In the genomic region with DNA sequence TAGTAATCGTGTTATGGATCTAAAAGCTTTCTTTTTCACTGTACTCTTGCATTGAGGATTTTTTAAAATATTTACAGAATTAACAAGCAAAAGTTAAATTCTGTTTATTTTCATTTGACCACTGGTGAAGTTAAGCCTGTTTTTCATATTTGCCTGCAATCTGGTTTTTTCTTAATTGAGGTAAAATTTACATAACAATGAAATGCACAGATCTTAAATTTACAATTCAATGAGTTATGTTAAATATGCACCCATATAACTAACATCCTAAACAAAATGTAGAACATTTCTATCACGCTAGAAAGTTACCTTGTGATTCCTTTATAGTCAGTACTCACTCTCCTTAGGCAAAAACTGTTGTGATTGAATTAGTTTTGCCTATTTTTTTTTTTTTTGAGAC, we compare ENCODE assay signal across 18 cellular contexts. TPM values are rescaled to one million over a fixed set of nuclear protein-coding genes. Genes with fewer than 3 reads are reported as not detected.
A peak's percentile ranks its signal among the peaks of the same experiment; 100 is the strongest.
DNase-seq lines count a peak whose midpoint lies in the region; ATAC-seq, FAIRE-seq and TF ChIP-seq lines count a peak whose summit lies in the region.
"Had no signal": no experiment of that assay in that cellular context is flagged by ENCODE, and none has a peak within 500 bp of the region (broad histone marks: within the 10 kb centered on the region; RNA-seq: fewer than 3 reads in every experiment).

No MANE protein-coding gene starts in this region.

- H4K5ac ChIP-seq in H9 (ENCODE audit: insufficient read length, low read depth, low read length) = no peak overlapping the region

- no peak overlapping the region for H2BK5ac ChIP-seq in H9 (ENCODE audit: insufficient read length, low read length)

- no peak overlapping the region for H3K27ac ChIP-seq in H9 (ENCODE audit: insufficient read length, low read depth, low read length)
- peak overlapping the region; percentile 70; the same call in 1 of the 2 replicates for H3K27ac ChIP-seq in SK-N-MC
- H3K27ac ChIP-seq in aorta (ENCODE audit: low read depth in 1 of 2, low read length in 2 of 2) = no peak overlapping the region
- H3K27ac ChIP-seq in Peyer's patch = no peak overlapping the region
- H3K27ac ChIP-seq in sigmoid colon = peak overlapping the region in 2 of 4 donors; percentile 39 to 54
- H3K27ac ChIP-seq: C4-2B had no signal

- ATAC-seq in aorta (ENCODE audit: low FRiP score) (no peak), GM21526 (IDR thresholded peaks at IDR 0.05; ENCODE audit: low FRiP score, unreplicated experiment) (no peak)
- ATAC-seq: HCT116, K562 had no signal

- intact Hi-C loops in aorta (cut with DNase I) (no loop called here), sigmoid colon (cut with DNase I) (no loop called here)

- H4K8ac ChIP-seq in H9 (replicated peaks; ENCODE audit: insufficient read length, low read depth, low read length) = no peak overlapping the region

- TF ChIP-seq POLR2A in Peyer's patch (IDR thresholded peaks at IDR 0.05) (no peak), sigmoid colon (IDR thresholded peaks at IDR 0.05) (no peak)

- no peaks in the 10 kb centered on the region for H3K23me2 ChIP-seq in H9 (ENCODE audit: insufficient read length, low read depth, low read length, poor library complexity, severe bottlenecking)

- H3K23ac ChIP-seq in H9 (ENCODE audit: insufficient read length, low read depth, low read length) = no peak overlapping the region

- H2BK120ac ChIP-seq in H9 (ENCODE audit: low read depth, low read length, poor library complexity, severe bottlenecking) = no peak overlapping the region

- H2BK12ac ChIP-seq in H9 (ENCODE audit: insufficient read length, low read depth, low read length) = no peak overlapping the region

- no peak overlapping the region for H3K56ac ChIP-seq in H9 (ENCODE audit: insufficient read length, low read depth, low read length)

- peak overlapping the region; percentile 45 to 93 (median 46); a peak in 6 of 7 replicates for H3K27ac Mint-ChIP-seq in H9
- H3K27ac Mint-ChIP-seq: CD4-positive, alpha-beta T cell; HFFc6 had no signal

- H3K4me2 ChIP-seq in H9 (ENCODE audit: insufficient read depth, insufficient read length, low read length) = no peak overlapping the region

- H3K4ac ChIP-seq in H9 (ENCODE audit: low read depth, low read length) = no peak overlapping the region

- H3K79me2 ChIP-seq in H9 (ENCODE audit: insufficient read depth, low read length) = no peaks in the 10 kb centered on the region

- H3K79me1 ChIP-seq in H9 (ENCODE audit: insufficient read depth, low read depth, low read length, poor library complexity, severe bottlenecking) = no peaks in the 10 kb centered on the region

- no peaks in the 10 kb centered on the region for H3K27me3 ChIP-seq in H9 (ENCODE audit: insufficient read depth, low read length)
- H3K27me3 ChIP-seq in aorta (ENCODE audit: control insufficient read depth in 1 of 2, insufficient read depth in 2 of 2, low read length in 1 of 2) = no peaks in the 10 kb centered on the region
- H3K27me3 ChIP-seq in Peyer's patch = no peaks in the 10 kb centered on the region
- H3K27me3 ChIP-seq in sigmoid colon = no peaks in the 10 kb centered on the region

- no peak for TF ChIP-seq EP300 in sigmoid colon (IDR thresholded peaks at IDR 0.05)

- H3K4me1 Mint-ChIP-seq in H9 = peaks cover 15 to 24% of the 10 kb centered on the region in 2 experiments

- H3K9ac ChIP-seq in H9 (ENCODE audit: extremely low read depth, insufficient read length, low read length) (no peak overlapping the region), SK-N-MC (ENCODE audit: insufficient read length) (peak overlapping the region; percentile 0)

- peak overlapping the region in 1 of 2 experiments; percentile 26; a peak in 1 of 5 replicates for H3K4me3 Mint-ChIP-seq in H9
- H3K4me3 Mint-ChIP-seq: CD4-positive, alpha-beta T cell; HFFc6 had no signal

- H4K20me1 ChIP-seq in H9 (ENCODE audit: control insufficient read depth, insufficient read depth, insufficient read length) = no peaks in the 10 kb centered on the region

- H3K36me3 ChIP-seq in SK-N-MC (ENCODE audit: insufficient read depth, low read length) = peaks cover 28% of the 10 kb centered on the region
- no peaks in the 10 kb centered on the region for H3K36me3 ChIP-seq in aorta (ENCODE audit: control insufficient read depth in 1 of 2, insufficient read depth in 2 of 2, low read length in 1 of 2)
- H3K36me3 ChIP-seq in Peyer's patch = peaks cover 4 to 34% (median 6%) of the 10 kb centered on the region in 3 donors
- peaks cover 0 to 41% (median 11%) of the 10 kb centered on the region in 4 donors for H3K36me3 ChIP-seq in sigmoid colon

- no peak overlapping the region for H3T11ph ChIP-seq in H9 (ENCODE audit: low read length)

- no peak overlapping the region for H2BK20ac ChIP-seq in H9 (ENCODE audit: low read depth, low read length, poor library complexity, severe bottlenecking)

- no peaks in the 10 kb centered on the region for H3K9me3 ChIP-seq in H9 (ENCODE audit: control insufficient read depth, low read depth, low read length)
- no peaks in the 10 kb centered on the region for H3K9me3 ChIP-seq in SK-N-MC (ENCODE audit: low read depth, low read length)
- no peaks in the 10 kb centered on the region for H3K9me3 ChIP-seq in aorta (ENCODE audit: control insufficient read depth, low read length)
- no peaks in the 10 kb centered on the region for H3K9me3 ChIP-seq in Peyer's patch
- H3K9me3 ChIP-seq in sigmoid colon = no peaks in the 10 kb centered on the region

- H3K9me3 Mint-ChIP-seq in H9 = peaks cover 4 to 8% of the 10 kb centered on the region in 2 experiments; a peak in 4 of 5 replicates
- H3K9me3 Mint-ChIP-seq: CD4-positive, alpha-beta T cell; HFFc6 had no signal

- H3K18ac ChIP-seq in H9 (ENCODE audit: insufficient read length, low read depth, low read length) = no peak overlapping the region

- no peak overlapping the region for H4K91ac ChIP-seq in H9 (ENCODE audit: insufficient read length, low read depth, low read length)

- no peaks in the 10 kb centered on the region for H3K27me3 Mint-ChIP-seq in H9 (ENCODE audit: low read depth)
- H3K27me3 Mint-ChIP-seq: CD4-positive, alpha-beta T cell had no signal

- H3K36me3 Mint-ChIP-seq in H9 (ENCODE audit: insufficient read depth in 1 of 3, low read depth in 3 of 3) = peaks cover 42 to 58% (median 58%) of the 10 kb centered on the region in 3 experiments

- H3K4me1 ChIP-seq in H9 (ENCODE audit: insufficient read depth, low read length) = 0 out of 2 replicates have a peak, but pooled peaks cover 2% of the 10 kb centered on the region
- H3K4me1 ChIP-seq in aorta (ENCODE audit: control insufficient read depth in 1 of 2, insufficient read depth in 2 of 2, low read length in 2 of 2) = no peaks in the 10 kb centered on the region
- H3K4me1 ChIP-seq in Peyer's patch = no peaks in the 10 kb centered on the region
- peaks cover 0 to 15% (median 4%) of the 10 kb centered on the region in 4 donors for H3K4me1 ChIP-seq in sigmoid colon

- H2AK5ac ChIP-seq in H9 (ENCODE audit: insufficient read length, low read length) = no peak overlapping the region

- WGBS in H9 (ENCODE audit: extremely low coverage, insufficient read length, low lambda C conversion rate) = no CpG with 5 or more reads among the region's 2 CpGs
- 51 to 52% methylated on average over 2 of the region's 2 CpGs for WGBS in aorta, 2 donors
- 91 to 93% methylated on average over 2 of the region's 2 CpGs for WGBS in sigmoid colon, 2 donors

- DNase-seq in H9 = no peak
- no peak for DNase-seq in SK-N-MC (ENCODE audit: low read depth, low spot score)
- no peak for DNase-seq in aorta
- DNase-seq in Peyer's patch = no peak
- DNase-seq in sigmoid colon = no peak
- DNase-seq: AML-193; CD4-positive, alpha-beta T cell; DMS79; GF-D8; HFFc6; IMR-90 had no signal

- peak; percentile 61 for FAIRE-seq in islet of Langerhans (lab: Jason Lieb, UNC)
- FAIRE-seq: A204.1, H54, K562 had no signal

- no peak overlapping the region for H2BK15ac ChIP-seq in H9 (ENCODE audit: low read depth, low read length)

- H3K4me3 ChIP-seq in SK-N-MC (0 out of 2 replicates have a peak overlapping the region, but pooled peaks have one; percentile 2), aorta (ENCODE audit: low read length in 2 of 2) (no peak overlapping the region), Peyer's patch (no peak overlapping the region), sigmoid colon (no peak overlapping the region)
- H3K4me3 ChIP-seq: K562 had no signal

- TF ChIP-seq CTCF in H9 (conservative IDR thresholded peaks at IDR 0.05) (no peak), Peyer's patch (IDR thresholded peaks at IDR 0.05) (no peak), sigmoid colon (IDR thresholded peaks at IDR 0.05) (no peak)

- no peak overlapping the region for H3K14ac ChIP-seq in H9 (ENCODE audit: insufficient read depth, low read length)

- H2AFZ ChIP-seq in H9 (ENCODE audit: low read length) = no peak overlapping the region

RNA-seq across cellular contexts. Expression of gene WEE1, which starts 54.6 kb away (rescaled TPM):
- total RNA-seq in H9 (2021) (136 and 142 TPM in 2 replicates), aorta (10 to 100 TPM; 19.5 to 41.3 TPM), Peyer's patch (10 to 100 TPM; 14.4 to 40.4 (median 26.2) TPM), sigmoid colon (10 to 100 TPM; 32.4 to 38.8 (median 35.0) TPM)
- polyA plus RNA-seq in aorta (10 to 100 TPM in 1 of 2 donors, 1 to 10 TPM in 1; 9.3 to 28.9 TPM), sigmoid colon (10 to 100 TPM in 2 of 3 donors, 1 to 10 TPM in 1; 8.4 to 11.1 (median 10.0) TPM)

RNA-seq across cellular contexts. Expression of gene ZNF143, which starts 58.0 kb away (rescaled TPM):
- total RNA-seq in H9 (2021) (23.2 and 29.2 TPM in 2 replicates), aorta (10 to 100 TPM; 40.1 to 42.0 TPM), Peyer's patch (10 to 100 TPM in 3 of 4 donors, 1 to 10 TPM in 1; 8.5 to 56.1 (median 35.7) TPM), sigmoid colon (10 to 100 TPM; 20.2 to 48.4 (median 32.4) TPM)
- polyA plus RNA-seq in aorta (10 to 100 TPM; 12.9 to 13.8 TPM), sigmoid colon (10 to 100 TPM; 13.2 to 17.7 (median 14.8) TPM)
